ENCODE assay signal across 31 cellular contexts in genomic region chr2:47808614-47809013, GRCh38. TPM values are rescaled to one million over a fixed set of nuclear protein-coding genes. Genes with fewer than 3 reads are reported as not detected.
DNase-seq lines count a peak whose midpoint lies in the region; ATAC-seq and TF ChIP-seq lines count a peak whose summit lies in the region.
"Had no signal": no experiment of that assay in that cellular context is flagged by ENCODE, and none has a peak within 500 bp of the region (broad histone marks: within the 10 kb centered on the region; RNA-seq: fewer than 3 reads in every experiment).

No MANE protein-coding gene starts in this region.

- H4K20me1 ChIP-seq in smooth muscle cell (ENCODE audit: low read depth) = peaks cover 18% of the 10 kb centered on the region

- peaks cover 96% of the 10 kb centered on the region for H3K36me3 ChIP-seq in SK-N-MC (ENCODE audit: insufficient read depth, low read length)
- peaks cover 39% of the 10 kb centered on the region for H3K36me3 ChIP-seq in smooth muscle cell (ENCODE audit: low read depth)
- peaks cover 37 to 98% (median 76%) of the 10 kb centered on the region in 4 donors for H3K36me3 ChIP-seq in esophagus muscularis mucosa
- H3K36me3 ChIP-seq in gastroesophageal sphincter = peaks cover under 1 to 85% of the 10 kb centered on the region in 2 donors
- H3K36me3 ChIP-seq: ovary had no signal

- no peak overlapping the region for H3K4me2 ChIP-seq in smooth muscle cell
- H3K4me2 ChIP-seq: BLaER1, SK-N-SH had no signal

- TF ChIP-seq POLR2A in esophagus muscularis mucosa (IDR thresholded peaks at IDR 0.05; ENCODE audit: low read depth) (no peak), gastroesophageal sphincter (IDR thresholded peaks at IDR 0.05) (no peak)

- peak in 1 of 2 donors; percentile 54 for ATAC-seq in activated naive CD4-positive, alpha-beta T cell treated with anti-CD3 and anti-CD28 coated beads, Interleukin-2, amount 50 U/mL, for 72 hours
- no peak for ATAC-seq in gastroesophageal sphincter
- ATAC-seq: foreskin keratinocyte; GM12878; natural killer cell treated with Interleukin-12 subunit alpha and Interleukin-12 subunit beta and Interleukin-15 and Interleukin-18, amount 100 ng/mL, for 72 hours; stimulated activated memory B cell treated with anti-CD40 and anti-IgM and Interleukin-4, amounts not matched to agents 10 μg/mL and 1 μg/mL and 100 μg/mL, for 72 hours had no signal

- no peak overlapping the region for H2AFZ ChIP-seq in smooth muscle cell (ENCODE audit: low read depth)

- peaks cover 21% of the 10 kb centered on the region for H3K4me1 Mint-ChIP-seq in chondrocyte (ENCODE audit: low read depth)

- H3K9me3 ChIP-seq in SK-N-MC (ENCODE audit: low read depth, low read length) (no peaks in the 10 kb centered on the region), smooth muscle cell (replicated peaks; ENCODE audit: low read depth) (peaks cover under 1% of the 10 kb centered on the region), esophagus muscularis mucosa (peaks cover 0 to 3% (median under 1%) of the 10 kb centered on the region in 4 donors), gastroesophageal sphincter (peaks cover 0 to 8% (median 0%) of the 10 kb centered on the region in 3 donors)
- H3K9me3 ChIP-seq: BLaER1 had no signal

- H3K9me3 Mint-ChIP-seq in activated naive CD4-positive, alpha-beta T cell treated with anti-CD3 and anti-CD28 coated beads, Interleukin-2, amount 50 U/mL, for 72 hours = no peaks in the 10 kb centered on the region
- H3K9me3 Mint-ChIP-seq in chondrocyte (ENCODE audit: low read depth) = peaks cover under 1% of the 10 kb centered on the region
- H3K9me3 Mint-ChIP-seq: natural killer cell treated with Interleukin-12 subunit alpha and Interleukin-12 subunit beta and Interleukin-15 and Interleukin-18, amount 100 ng/mL, for 72 hours; stimulated activated memory B cell treated with anti-CD40 and anti-IgM and Interleukin-4, amounts not matched to agents 10 μg/mL and 1 μg/mL and 100 μg/mL, for 72 hours had no signal

- no peaks in the 10 kb centered on the region for H3K27me3 Mint-ChIP-seq in chondrocyte (ENCODE audit: low read depth)
- H3K27me3 Mint-ChIP-seq: natural killer cell treated with Interleukin-12 subunit alpha and Interleukin-12 subunit beta and Interleukin-15 and Interleukin-18, amount 100 ng/mL, for 72 hours; stimulated activated memory B cell treated with anti-CD40 and anti-IgM and Interleukin-4, amounts not matched to agents 10 μg/mL and 1 μg/mL and 100 μg/mL, for 72 hours had no signal

- H3K36me3 Mint-ChIP-seq in activated naive CD4-positive, alpha-beta T cell treated with anti-CD3 and anti-CD28 coated beads, Interleukin-2, amount 50 U/mL, for 72 hours = peaks cover 6 to 29% of the 10 kb centered on the region in 2 donors
- peaks cover 37% of the 10 kb centered on the region for H3K36me3 Mint-ChIP-seq in chondrocyte (ENCODE audit: low read depth)

- peaks cover 30% of the 10 kb centered on the region for H3F3A ChIP-seq in smooth muscle cell (ENCODE audit: low read depth)

- H3K4me3 Mint-ChIP-seq in chondrocyte (ENCODE audit: unreplicated experiment) = no peak overlapping the region
- H3K4me3 Mint-ChIP-seq: natural killer cell treated with Interleukin-12 subunit alpha and Interleukin-12 subunit beta and Interleukin-15 and Interleukin-18, amount 100 ng/mL, for 72 hours; stimulated activated memory B cell treated with anti-CD40 and anti-IgM and Interleukin-4, amounts not matched to agents 10 μg/mL and 1 μg/mL and 100 μg/mL, for 72 hours had no signal

- no peak overlapping the region for H3K4me3 ChIP-seq in SK-N-MC
- no peak overlapping the region for H3K4me3 ChIP-seq in smooth muscle cell
- no peak overlapping the region for H3K4me3 ChIP-seq in esophagus muscularis mucosa
- H3K4me3 ChIP-seq in gastroesophageal sphincter = no peak overlapping the region
- H3K4me3 ChIP-seq: BLaER1, GM12878, ovary, spleen, thoracic aorta had no signal

- DNase-seq in activated naive CD4-positive, alpha-beta T cell treated with anti-CD3 and anti-CD28 coated beads, Interleukin-2, amount 50 U/mL, for 72 hours (ENCODE audit: low spot score in 2 of 2) = no peak
- DNase-seq in activated naive CD4-positive, alpha-beta T cell (lab: John Stamatoyannopoulos, UW) = no peak
- DNase-seq in SK-N-MC (ENCODE audit: low read depth, low spot score) (no peak), chondrocyte (ENCODE audit: low spot score) (no peak), smooth muscle cell (lab: John Stamatoyannopoulos, UW; ENCODE audit: unreplicated experiment) (no peak), esophagus muscularis mucosa (ENCODE audit: extremely low spot score) (no peak), GM13976 (ENCODE audit: low spot score) (no peak)
- DNase-seq: ACHN; activated CD4-positive, alpha-beta T cell treated with anti-CD3 and anti-CD28 coated beads, Interleukin-2, amount 50 U/mL, for 48 hours; activated T-cell treated with anti-CD3 and anti-CD28 coated beads, Interleukin-2, amount 50 U/mL, for 1 hour; DND-41; effector CD8-positive, alpha-beta T cell; foreskin keratinocyte; HCEC 1CT; KBM-7; MM.1S; NCI-H1417; NCI-H2081; NCI-H774; ovary; SK-N-SH; spleen; stimulated activated CD4-positive, alpha-beta T cell treated with anti-CD3 and anti-CD28 coated beads, Interleukin-2, amount 100 ng/mL, for 48 hours; WERI-Rb-1 had no signal

- H3K4me1 ChIP-seq in smooth muscle cell (ENCODE audit: low read depth) (no peaks in the 10 kb centered on the region), esophagus muscularis mucosa (peaks cover 0 to 30% (median 24%) of the 10 kb centered on the region in 4 donors), gastroesophageal sphincter (peaks cover 0 to 60% (median 0%) of the 10 kb centered on the region in 3 donors)
- H3K4me1 ChIP-seq: BLaER1, foreskin keratinocyte had no signal

- H3K27ac Mint-ChIP-seq in activated naive CD4-positive, alpha-beta T cell treated with anti-CD3 and anti-CD28 coated beads, Interleukin-2, amount 50 U/mL, for 72 hours = peak overlapping the region; percentile 22 to 91
- peak overlapping the region; percentile 23 for H3K27ac Mint-ChIP-seq in chondrocyte (ENCODE audit: unreplicated experiment)
- H3K27ac Mint-ChIP-seq: natural killer cell treated with Interleukin-12 subunit alpha and Interleukin-12 subunit beta and Interleukin-15 and Interleukin-18, amount 100 ng/mL, for 72 hours had no signal

- TF ChIP-seq CTCF in chondrocyte (IDR thresholded peaks at IDR 0.05) (no peak), smooth muscle cell (IDR thresholded peaks at IDR 0.05; ENCODE audit: borderline replicate concordance, insufficient read depth, poor library complexity, severe bottlenecking) (no peak), esophagus muscularis mucosa (IDR thresholded peaks at IDR 0.05) (no peak), gastroesophageal sphincter (IDR thresholded peaks at IDR 0.05) (no peak), GM13976 (IDR thresholded peaks at IDR 0.05; ENCODE audit: borderline replicate concordance, control extremely low read depth, extremely low read depth, insufficient read depth, missing control alignments) (no peak)

- intact Hi-C loops in esophagus muscularis mucosa (cut with DNase I) = no loop called here

- H3K27me3 ChIP-seq in smooth muscle cell (ENCODE audit: low read depth) (no peaks in the 10 kb centered on the region), esophagus muscularis mucosa (no peaks in the 10 kb centered on the region), gastroesophageal sphincter (no peaks in the 10 kb centered on the region)
- H3K27me3 ChIP-seq: BLaER1, foreskin keratinocyte, ovary, spleen had no signal

- peak overlapping the region; percentile 51; the same call in 1 of the 2 replicates for H3K27ac ChIP-seq in SK-N-MC
- H3K27ac ChIP-seq in smooth muscle cell (ENCODE audit: low read depth) = peak overlapping the region; percentile 29
- peak overlapping the region in 2 of 4 donors; percentile 2 to 25 for H3K27ac ChIP-seq in esophagus muscularis mucosa (replicated peaks in 1 of 4)
- peak overlapping the region in 2 of 4 donors; percentile 4 to 30 for H3K27ac ChIP-seq in gastroesophageal sphincter
- H3K27ac ChIP-seq: BLaER1, foreskin keratinocyte, RWPE1, spleen, thoracic aorta, WERI-Rb-1 had no signal

- in situ Hi-C loops in GM13976 (cut with MboI; ENCODE audit: low sequenced_read_pairs, unreplicated experiment) = no loop called here

- no peaks in the 10 kb centered on the region for H3K79me2 ChIP-seq in smooth muscle cell (ENCODE audit: low read depth)

- TF ChIP-seq EP300 in esophagus muscularis mucosa (IDR thresholded peaks at IDR 0.05) (no peak), gastroesophageal sphincter (IDR thresholded peaks at IDR 0.05) (no peak)

- 86% methylated on average over 4 of the region's 4 CpGs for WGBS in smooth muscle cell (ENCODE audit: low lambda C conversion rate)
- 57% methylated on average over 4 of the region's 4 CpGs for WGBS in esophagus muscularis mucosa
- whole genome bisulfite sequencing in gastroesophageal sphincter (ENCODE audit: low coverage in 1 of 2), 2 donors = 32 to 40% methylated on average over 4 of the region's 4 CpGs

- no peak overlapping the region for H3K9ac ChIP-seq in SK-N-MC (ENCODE audit: insufficient read length)
- H3K9ac ChIP-seq in smooth muscle cell (ENCODE audit: low read depth) = no peak overlapping the region
- H3K9ac ChIP-seq: BLaER1, SK-N-SH had no signal

RNA-seq across cellular contexts. Expression of gene MSH6, which starts 25.7 kb away (rescaled TPM):
- 100 to 1,000 TPM; 108 to 126 TPM for total RNA-seq in activated naive CD4-positive, alpha-beta T cell treated with anti-CD3 and anti-CD28 coated beads, Interleukin-2, amount 50 U/mL, for 72 hours
- 53.4 to 80.6 TPM (median 59.7 TPM) in 3 replicates for total RNA-seq in chondrocyte
- 65.2 and 81.3 TPM in 2 replicates for total RNA-seq in smooth muscle cell
- polyA plus RNA-seq in smooth muscle cell = 45.6 and 48.7 TPM in 2 replicates
- total RNA-seq in esophagus muscularis mucosa = 10 to 100 TPM; 28.2 to 47.0 (median 39.6) TPM
- 10 to 100 TPM; 31.1 to 57.0 (median 48.1) TPM for total RNA-seq in gastroesophageal sphincter
